Comparison of ENCODE assay signal across 9 cellular contexts in genomic region chr22:40714514-40714966, GRCh38. TPM values are rescaled to one million over a fixed set of nuclear protein-coding genes. Genes with fewer than 3 reads are reported as not detected.
DNase-seq lines count a peak whose midpoint lies in the region; ATAC-seq and TF ChIP-seq lines count a peak whose summit lies in the region.
"Had no signal": no experiment of that assay in that cellular context is flagged by ENCODE, and none has a peak within 500 bp of the region (broad histone marks: within the 10 kb centered on the region; RNA-seq: fewer than 3 reads in every experiment).

No MANE protein-coding gene starts in this region.

- no peaks in the 10 kb centered on the region for H3K9me3 ChIP-seq in OCI-LY3 (ENCODE audit: insufficient read depth, low read length)

- DNase-seq in ELR (ENCODE audit: low read depth) (peak; percentile 35), fibroblast of pulmonary artery (ENCODE audit: low read depth) (peak; percentile 40), posterior cingulate gyrus (peak in 7 of 10 donors; percentile 35 to 91 (median 58)), mesenteric fat pad (ENCODE audit: low spot score) (no peak), SKM-1 (lab: John Stamatoyannopoulos, UW; ENCODE audit: unreplicated experiment) (no peak)
- DNase-seq: activated T-cell treated with anti-CD3 and anti-CD28 coated beads for 4 hours had no signal

- H3K36me3 ChIP-seq in OCI-LY3 (replicated peaks; ENCODE audit: low read depth, low read length) = no peaks in the 10 kb centered on the region

- TF ChIP-seq CTCF in OCI-LY3 (IDR thresholded peaks at IDR 0.05; ENCODE audit: low read depth, low read length) = no peak
- TF ChIP-seq CTCF in fibroblast of pulmonary artery (IDR thresholded peaks at IDR 0.05; ENCODE audit: low read length, missing control alignments) = no peak

- H3K4me3 ChIP-seq in OCI-LY3 (ENCODE audit: low read length) = no peak overlapping the region
- H3K4me3 ChIP-seq in fibroblast of pulmonary artery (replicated peaks; ENCODE audit: low read depth, low read length) = no peak overlapping the region

- H3K79me2 ChIP-seq in OCI-LY3 (ENCODE audit: low read length) = no peaks in the 10 kb centered on the region

- ATAC-seq in GM18861 (IDR thresholded peaks at IDR 0.05; ENCODE audit: unreplicated experiment) = no peak
- ATAC-seq in HG02840 (IDR thresholded peaks at IDR 0.05; ENCODE audit: low FRiP score, unreplicated experiment) = no peak

- no peak overlapping the region for H2AFZ ChIP-seq in OCI-LY3 (ENCODE audit: low read depth, low read length)

- no peak overlapping the region for H3K9ac ChIP-seq in OCI-LY3 (ENCODE audit: low read length)

- H3K27ac ChIP-seq in OCI-LY3 (ENCODE audit: low read length) = no peak overlapping the region

- intact Hi-C loops in posterior cingulate gyrus (cut with DNase I) = no loop called here

- H3K27me3 ChIP-seq in OCI-LY3 (ENCODE audit: low read depth, low read length) = peaks cover 16% of the 10 kb centered on the region

- peaks cover 3% of the 10 kb centered on the region; the same call in 1 of the 2 replicates for H3K4me1 ChIP-seq in OCI-LY3 (ENCODE audit: low read length)

- H3K4me2 ChIP-seq in OCI-LY3 (ENCODE audit: low read length) = peak overlapping the region; percentile 13; the same call in 1 of the 2 replicates

- H4K20me1 ChIP-seq in OCI-LY3 (ENCODE audit: insufficient read depth, low read length) = no peaks in the 10 kb centered on the region

RNA-seq across cellular contexts. Expression of gene MCHR1, which starts 35.3 kb away (rescaled TPM):
- total RNA-seq in mesenteric fat pad = not detected

Comparison
In these comparisons a context has a peak if more than half of its experiments do, and no peak if none do; other contexts are left out.
1. DNase-seq: peak in ELR (single experiment), fibroblast of pulmonary artery (single experiment) and posterior cingulate gyrus (7 of 10); none in mesenteric fat pad (single experiment) and SKM-1 (single experiment).